In genomic region chr16:11896776-11897175, GRCh38 we compare ENCODE assay signal across 1 cellular context.
TF ChIP-seq lines count a peak whose summit lies in the region.

No MANE protein-coding gene starts in this region.

TF ChIP-seq in WTC11, 78 proteins besides CTCF, POLR2A, EP300 and RAD21 (continued from another document):
- no peak for TF ChIP-seq TEAD1 (CRISPR knock-in tag; IDR thresholded peaks at IDR 0.05)
- no peak for TF ChIP-seq MLX (CRISPR knock-in tag; IDR thresholded peaks at IDR 0.05)
- no peak for TF ChIP-seq RELA (CRISPR knock-in tag; IDR thresholded peaks at IDR 0.05; ENCODE audit: borderline replicate concordance)
- TF ChIP-seq ZNF396 (CRISPR knock-in tag; IDR thresholded peaks at IDR 0.05; ENCODE audit: borderline replicate concordance) = no peak
- TF ChIP-seq SP1 (CRISPR knock-in tag; conservative IDR thresholded peaks at IDR 0.05) = no peak
- TF ChIP-seq FOXP1 (CRISPR knock-in tag; IDR thresholded peaks at IDR 0.05; ENCODE audit: borderline replicate concordance) = no peak
- TF ChIP-seq NR3C1 (CRISPR knock-in tag; conservative IDR thresholded peaks at IDR 0.05; ENCODE audit: low read depth) = no peak
- no peak for TF ChIP-seq AFF4 (CRISPR knock-in tag; IDR thresholded peaks at IDR 0.05; ENCODE audit: borderline replicate concordance)
- no peak for TF ChIP-seq NFATC4 (CRISPR knock-in tag; IDR thresholded peaks at IDR 0.05)
- TF ChIP-seq ZNF532 (CRISPR knock-in tag; IDR thresholded peaks at IDR 0.05; ENCODE audit: borderline replicate concordance) = no peak
- no peak for TF ChIP-seq CBFB (CRISPR knock-in tag; IDR thresholded peaks at IDR 0.05; ENCODE audit: low read depth)
- no peak for TF ChIP-seq GABPB1 (CRISPR knock-in tag; IDR thresholded peaks at IDR 0.05)
- no peak for TF ChIP-seq MXD4 (CRISPR knock-in tag; IDR thresholded peaks at IDR 0.05; ENCODE audit: borderline replicate concordance)
